In the genomic region with DNA sequence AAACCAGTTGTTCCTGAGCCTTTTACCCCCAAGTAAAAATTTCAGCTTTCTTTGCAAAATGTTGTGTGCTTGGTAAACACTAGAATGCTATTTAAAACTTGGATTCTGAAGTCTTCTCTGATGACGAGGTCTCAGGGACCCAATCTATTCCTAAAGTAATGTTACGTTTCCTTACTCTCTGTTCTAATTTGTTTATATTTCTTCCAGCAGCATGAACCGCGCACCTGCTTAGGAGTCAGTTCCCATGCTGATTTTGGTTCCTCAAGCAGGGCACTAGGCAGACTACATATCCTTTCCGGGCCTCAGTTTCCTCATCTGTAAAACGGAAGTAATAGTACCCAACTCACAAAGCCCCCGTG, we compare ENCODE assay signal across 1 cellular context.
TF ChIP-seq lines count a peak whose summit lies in the region.

No MANE protein-coding gene starts in this region.

TF ChIP-seq in HepG2, 621 proteins besides CTCF, POLR2A, EP300 and RAD21:
- TF ChIP-seq ZNF629 (CRISPR knock-in tag; conservative IDR thresholded peaks at IDR 0.05): 0 out of 2 replicates have a peak, but pooled peaks have one; percentile 28
- TF ChIP-seq PHB2 (IDR thresholded peaks at IDR 0.05; ENCODE audit: partially characterized antibody): no peak
- no peak for TF ChIP-seq TGIF2 (CRISPR knock-in tag; IDR thresholded peaks at IDR 0.05)
- 0 out of 2 replicates have a peak, but pooled peaks have one; percentile 41 for TF ChIP-seq ZNF605 (CRISPR knock-in tag; IDR thresholded peaks at IDR 0.05)
- 0 out of 2 replicates have a peak, but pooled peaks have one; percentile 28 for TF ChIP-seq ZMYM2 (CRISPR knock-in tag; IDR thresholded peaks at IDR 0.05)
